Comparison of ENCODE assay signal across 8 cellular contexts in genomic region chr4:109815151-109816081, GRCh38. TPM values are rescaled to one million over a fixed set of nuclear protein-coding genes. Genes with fewer than 3 reads are reported as not detected.
DNase-seq lines count a peak whose midpoint lies in the region; ATAC-seq and TF ChIP-seq lines count a peak whose summit lies in the region.

TSS of gene GAR1 (plus strand) at chr4:109815762. CDS start at chr4:109816165, 403 bp downstream.

- H3K4me3 ChIP-seq in DOHH2 (ENCODE audit: low read length): peak within 1 kb of the TSS; percentile 82
- peak within 1 kb of the TSS; percentile 62 for H3K4me3 ChIP-seq in GM23338
- H3K4me3 ChIP-seq in fibroblast of mammary gland (ENCODE audit: control insufficient read depth, low read depth, low read length): peak within 1 kb of the TSS; percentile 99

- H3K9me3 ChIP-seq in DOHH2 (ENCODE audit: control insufficient read depth, insufficient read depth, low read length): no peaks in the 10 kb centered on the region

- no peaks in the 10 kb centered on the region; the same call in 2 of the 3 replicates for H3K9me3 Mint-ChIP-seq in GM23338
- H3K9me3 Mint-ChIP-seq in naive thymus-derived CD8-positive, alpha-beta T cell: no peaks in the 10 kb centered on the region

- H4K20me1 ChIP-seq in DOHH2 (ENCODE audit: control insufficient read depth, insufficient read depth, low read depth, low read length): no peaks in the 10 kb centered on the region
- peaks cover 7% of the 10 kb centered on the region; the same call in 1 of the 2 replicates for H4K20me1 ChIP-seq in GM23338 (replicated peaks; ENCODE audit: insufficient read depth)

- H3K36me3 ChIP-seq in DOHH2 (ENCODE audit: control insufficient read depth, low read length) (peaks cover 38% of the 10 kb centered on the region), GM23338 (ENCODE audit: insufficient read depth) (peaks cover 17% of the 10 kb centered on the region; the same call in 1 of the 2 replicates)

- H3K4me2 ChIP-seq in DOHH2 (ENCODE audit: low read length): peak within 1 kb of the TSS; percentile 82
- H3K4me2 ChIP-seq in GM23338: peak within 1 kb of the TSS; percentile 98

- H3K36me3 Mint-ChIP-seq in GM23338 (ENCODE audit: low read depth): peaks cover 45% of the 10 kb centered on the region
- H3K36me3 Mint-ChIP-seq in naive thymus-derived CD8-positive, alpha-beta T cell: peaks cover 8 to 34% (median 9%) of the 10 kb centered on the region in 3 donors

- H3K4me1 Mint-ChIP-seq in GM23338: peaks cover 25% of the 10 kb centered on the region
- peaks cover 25 to 44% (median 39%) of the 10 kb centered on the region in 4 donors for H3K4me1 Mint-ChIP-seq in naive thymus-derived CD8-positive, alpha-beta T cell

- H3K4me1 ChIP-seq in DOHH2 (ENCODE audit: control insufficient read depth, low read length): peaks cover 22% of the 10 kb centered on the region
- peaks cover 17% of the 10 kb centered on the region for H3K4me1 ChIP-seq in GM23338 (ENCODE audit: insufficient read depth)

- peak within 1 kb of the TSS; percentile 100 for H3K4me3 Mint-ChIP-seq in GM23338
- H3K4me3 Mint-ChIP-seq in naive thymus-derived CD8-positive, alpha-beta T cell: peak within 1 kb of the TSS; percentile 95 to 99 (median 98)

- no peaks in the 10 kb centered on the region for H3F3A ChIP-seq in DOHH2 (ENCODE audit: control insufficient read depth, insufficient read depth)
- H3F3A ChIP-seq in GM23338 (replicated peaks; ENCODE audit: low read depth): 0 out of 2 replicates have a peak, but pooled peaks cover 6% of the 10 kb centered on the region

- peak within 1 kb of the TSS; percentile 99 for H3K27ac Mint-ChIP-seq in GM23338
- H3K27ac Mint-ChIP-seq in naive thymus-derived CD8-positive, alpha-beta T cell: peak within 1 kb of the TSS; percentile 96 to 100 (median 99)

- POLR2A ChIA-PET in naive thymus-derived CD8-positive, alpha-beta T cell (lab: Charles Lee): interaction anchor here (1.7 to 1.9 kb wide), 2 partner anchors 85 to 382 kb away, joined by 8 to 12 read pairs; partner anchors contain the start of genes PLA2G12A and SEC24B

- DNase-seq in GM23338 (ENCODE audit: low spot score) (peak; percentile 98), LHCN-M2 (ENCODE audit: low read depth) (peak; percentile 89), RPMI8226 (peak; percentile 93), fibroblast of mammary gland (ENCODE audit: low read depth) (peak; percentile 91)
- peak; percentile 66 to 77 for DNase-seq in activated T-helper 1 cell treated with anti-CD3 and anti-CD28 coated beads, Interleukin-2, amount 50 U/mL, for 16 hours (ENCODE audit: low read depth in 1 of 2, low spot score in 1 of 2)
- DNase-seq in naive thymus-derived CD8-positive, alpha-beta T cell: peak; percentile 69 to 90 (median 84)
- DNase-seq in stimulated activated naive CD4-positive, alpha-beta T cell (lab: John Stamatoyannopoulos, UW): peak; percentile 75 to 86 (median 82)

- H3K27me3 ChIP-seq in DOHH2 (ENCODE audit: control insufficient read depth, low read length) (no peaks in the 10 kb centered on the region), GM23338 (ENCODE audit: insufficient read depth) (no peaks in the 10 kb centered on the region)

- H3K9me2 ChIP-seq in DOHH2 (replicated peaks; ENCODE audit: control insufficient read depth, low read length): no peaks in the 10 kb centered on the region
- H3K9me2 ChIP-seq in GM23338 (ENCODE audit: insufficient read depth): no peaks in the 10 kb centered on the region

- TF ChIP-seq CTCF in DOHH2 (IDR thresholded peaks at IDR 0.05; ENCODE audit: low read depth, low read length, poor library complexity, severe bottlenecking): no peak
- TF ChIP-seq CTCF in GM23338 (conservative IDR thresholded peaks at IDR 0.05; ENCODE audit: low read depth in 2 of 2): no peak
- no peak for TF ChIP-seq CTCF in fibroblast of mammary gland (conservative IDR thresholded peaks at IDR 0.05; ENCODE audit: control insufficient read depth, insufficient read depth, low read depth, low read length)

- H2AFZ ChIP-seq in GM23338: peak within 1 kb of the TSS; percentile 70

- peak within 1 kb of the TSS; percentile 58 for H3K27ac ChIP-seq in DOHH2 (ENCODE audit: low read depth, low read length)
- peak within 1 kb of the TSS; percentile 69 for H3K27ac ChIP-seq in GM23338 (ENCODE audit: low read depth)

- peak; percentile 95 for ATAC-seq in GM23338
- peak; percentile 93 for ATAC-seq in naive thymus-derived CD8-positive, alpha-beta T cell

- peaks cover 51% of the 10 kb centered on the region for H3K79me2 ChIP-seq in DOHH2 (ENCODE audit: control insufficient read depth, low read length)
- peaks cover 50% of the 10 kb centered on the region for H3K79me2 ChIP-seq in GM23338 (replicated peaks; ENCODE audit: insufficient read depth)

- peaks cover 23% of the 10 kb centered on the region for H3K27me3 Mint-ChIP-seq in GM23338 (ENCODE audit: insufficient read depth, low read depth, poor library complexity)
- H3K27me3 Mint-ChIP-seq in naive thymus-derived CD8-positive, alpha-beta T cell: no peaks in the 10 kb centered on the region

TF ChIP-seq in GM23338, 12 proteins besides CTCF, POLR2A, EP300 and RAD21:
- TF ChIP-seq JUNB (IDR thresholded peaks at IDR 0.05; ENCODE audit: unreplicated experiment): no peak
- TF ChIP-seq ETS1 (IDR thresholded peaks at IDR 0.05): peak; percentile 71
- peak; percentile 81 for TF ChIP-seq POLR2AphosphoS5 (IDR thresholded peaks at IDR 0.05; ENCODE audit: low read depth)
- TF ChIP-seq ZNF114 (CRISPR knock-in tag; IDR thresholded peaks at IDR 0.05): no peak
- TF ChIP-seq CREB1 (CRISPR knock-in tag; IDR thresholded peaks at IDR 0.05; ENCODE audit: low read depth): peak; percentile 95

RNA-seq across cellular contexts. Expression of gene GAR1, which starts in this region (rescaled TPM):
- 13.8 and 19.5 TPM in 2 replicates for total RNA-seq in GM23338 (2014; rRNA removed; shearing (Covaris generic))
- 98.7 and 106 TPM in 2 replicates for polyA plus RNA-seq in GM23338 (2016; fragmentation: Nextera tagmentation; extraction: Ambion mirVana)
- total RNA-seq in LHCN-M2 (2014; rRNA removed): 10.5 and 15.5 TPM in 2 replicates
- 35.8 TPM for polyA plus RNA-seq in LHCN-M2 (2012)
- total RNA-seq in naive thymus-derived CD8-positive, alpha-beta T cell: 10 to 100 TPM; 13.0 to 13.3 TPM
- polyA plus RNA-seq in naive thymus-derived CD8-positive, alpha-beta T cell: 10 to 100 TPM; 12.5 to 23.7 (median 16.2) TPM

Comparison
In these comparisons a context has a peak if more than half of its experiments do, and no peak if none do; other contexts are left out.
1. Peak in every context shown above with its lines: DNase-seq, ATAC-seq, H3K4me3 ChIP-seq and H3K27ac ChIP-seq.